Comparison of ENCODE assay signal across 1 cellular context in genomic region chr3:14143826-14144225, GRCh38.
TF ChIP-seq lines count a peak whose summit lies in the region.

No MANE protein-coding gene starts in this region.

TF ChIP-seq in IMR-90, 13 proteins besides CTCF, POLR2A, EP300 and RAD21:
- TF ChIP-seq, protein P1, sequence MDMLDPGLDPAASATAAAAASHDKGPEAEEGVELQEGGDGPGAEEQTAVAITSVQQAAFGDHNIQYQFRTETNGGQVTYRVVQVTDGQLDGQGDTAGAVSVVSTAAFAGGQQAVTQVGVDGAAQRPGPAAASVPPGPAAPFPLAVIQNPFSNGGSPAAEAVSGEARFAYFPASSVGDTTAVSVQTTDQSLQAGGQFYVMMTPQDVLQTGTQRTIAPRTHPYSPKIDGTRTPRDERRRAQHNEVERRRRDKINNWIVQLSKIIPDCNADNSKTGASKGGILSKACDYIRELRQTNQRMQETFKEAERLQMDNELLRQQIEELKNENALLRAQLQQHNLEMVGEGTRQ (IDR thresholded peaks at IDR 0.05; ENCODE audit: low read depth, low read length): peak; percentile 30; the same call in 1 of the 2 replicates
- peak; percentile 14; the same call in 1 of the 2 replicates for TF ChIP-seq MAZ (IDR thresholded peaks at IDR 0.05; ENCODE audit: borderline replicate concordance, low read depth, low read length)
- TF ChIP-seq SMC3 (IDR thresholded peaks at IDR 0.05; ENCODE audit: low read depth, low read length): no peak
- peak; percentile 68; the same call in 1 of the 2 replicates for TF ChIP-seq BHLHE40 (IDR thresholded peaks at IDR 0.05; ENCODE audit: low read depth, low read length)
- peak; percentile 98 for TF ChIP-seq CEBPB (IDR thresholded peaks at IDR 0.05; ENCODE audit: low read depth, low read length)
- no peak for TF ChIP-seq MAFK (IDR thresholded peaks at IDR 0.05; ENCODE audit: low read depth, low read length)
- TF ChIP-seq, protein P2, sequence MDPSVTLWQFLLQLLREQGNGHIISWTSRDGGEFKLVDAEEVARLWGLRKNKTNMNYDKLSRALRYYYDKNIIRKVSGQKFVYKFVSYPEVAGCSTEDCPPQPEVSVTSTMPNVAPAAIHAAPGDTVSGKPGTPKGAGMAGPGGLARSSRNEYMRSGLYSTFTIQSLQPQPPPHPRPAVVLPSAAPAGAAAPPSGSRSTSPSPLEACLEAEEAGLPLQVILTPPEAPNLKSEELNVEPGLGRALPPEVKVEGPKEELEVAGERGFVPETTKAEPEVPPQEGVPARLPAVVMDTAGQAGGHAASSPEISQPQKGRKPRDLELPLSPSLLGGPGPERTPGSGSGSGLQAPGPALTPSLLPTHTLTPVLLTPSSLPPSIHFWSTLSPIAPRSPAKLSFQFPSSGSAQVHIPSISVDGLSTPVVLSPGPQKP (IDR thresholded peaks at IDR 0.05; ENCODE audit: borderline replicate concordance, low read depth, low read length): no peak
- TF ChIP-seq CHD1 (IDR thresholded peaks at IDR 0.05; ENCODE audit: low read depth, low read length): no peak
- peak; percentile 44; the same call in 1 of the 2 replicates for TF ChIP-seq FOS (IDR thresholded peaks at IDR 0.05; ENCODE audit: low read depth, low read length)
- peak; percentile 35 for TF ChIP-seq RCOR1 (IDR thresholded peaks at IDR 0.05; ENCODE audit: insufficient replicate concordance, low read length)
- TF ChIP-seq RFX5 (IDR thresholded peaks at IDR 0.05; ENCODE audit: low read depth, low read length): no peak
- no peak for TF ChIP-seq MXI1 (IDR thresholded peaks at IDR 0.05; ENCODE audit: borderline replicate concordance, low read depth, low read length)
- TF ChIP-seq NFE2L2 (IDR thresholded peaks at IDR 0.05; ENCODE audit: low read depth, low read length): no peak
